ENCODE assay signal across 21 cellular contexts in the genomic region with DNA sequence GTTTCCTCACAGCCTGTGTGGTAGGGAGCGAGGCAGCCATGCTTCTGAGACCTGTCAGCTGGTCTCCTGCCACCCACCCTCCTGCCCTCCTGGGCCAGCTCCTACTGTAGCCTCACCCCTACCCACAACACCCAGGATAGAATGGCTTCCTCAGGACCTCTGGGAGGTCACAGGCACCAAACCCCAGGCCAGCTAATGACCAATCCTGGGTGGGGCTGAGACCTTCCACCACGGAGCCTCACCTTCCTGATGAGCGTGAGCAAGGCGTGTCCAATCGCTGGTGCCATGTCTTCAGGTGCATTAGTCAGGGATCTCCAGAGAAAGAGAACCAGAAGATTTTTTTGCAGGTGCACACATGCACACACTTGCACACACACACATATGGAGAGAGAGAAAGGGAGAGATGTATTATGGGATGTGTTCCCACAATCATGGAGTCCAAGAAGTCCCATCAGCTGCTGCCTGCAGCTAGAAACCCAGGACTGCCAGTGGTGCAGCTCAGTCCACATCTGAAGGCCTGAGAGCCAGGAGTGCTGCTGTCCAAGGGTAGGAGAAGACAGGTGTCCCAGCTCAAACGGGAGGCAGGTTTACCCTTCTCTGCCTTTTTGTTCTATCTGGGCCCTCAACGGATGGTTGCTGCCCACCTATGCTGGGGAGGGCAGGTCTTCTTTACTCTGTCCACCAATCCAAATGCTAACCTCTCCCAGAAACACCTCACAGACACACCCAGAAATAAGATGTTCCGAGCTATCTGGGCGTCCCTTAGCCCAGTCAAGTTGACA.
A peak's percentile ranks its signal among the peaks of the same experiment; 100 is the strongest.
DNase-seq lines count a peak whose midpoint lies in the region; ATAC-seq and TF ChIP-seq lines count a peak whose summit lies in the region.
"Had no signal": no experiment of that assay in that cellular context is flagged by ENCODE, and none has a peak within 500 bp of the region (broad histone marks: within the 10 kb centered on the region; RNA-seq: fewer than 3 reads in every experiment).

No MANE protein-coding gene starts in this region.

- H3K9me3 Mint-ChIP-seq in chondrocyte (ENCODE audit: low read depth): peaks cover 4% of the 10 kb centered on the region
- H3K9me3 Mint-ChIP-seq: CD8-positive, alpha-beta memory T cell had no signal

- peaks cover 22% of the 10 kb centered on the region for H3K27me3 Mint-ChIP-seq in chondrocyte (ENCODE audit: low read depth)

- ATAC-seq in left lobe of liver (no peak), HG03108 (IDR thresholded peaks at IDR 0.05; ENCODE audit: unreplicated experiment) (no peak)

- no peak overlapping the region for H3K4me3 ChIP-seq in stomach

- intact Hi-C loops in stomach (cut with DNase I; ENCODE audit: low total_unique reads): no loop called here

- DNase-seq in activated CD8-positive, alpha-beta memory T cell treated with anti-CD3 and anti-CD28 coated beads, Interleukin-2, amount 50 U/mL, for 48 hours: peak; percentile 23
- DNase-seq in activated CD8-positive, alpha-beta memory T cell treated with anti-CD3 and anti-CD28 coated beads for 24 hours: no peak
- DNase-seq in chondrocyte (ENCODE audit: low spot score): peak; percentile 53
- peak; percentile 37 for DNase-seq in left lobe of liver (ENCODE audit: low spot score)
- DNase-seq in stomach: peak; percentile 22
- no peak for DNase-seq in KG1 (lab: John Stamatoyannopoulos, UW)
- no peak for DNase-seq in NOMO-1 treated with DMSO at 0.1 percent for 48 hours (lab: John Stamatoyannopoulos, UW; ENCODE audit: unreplicated experiment)
- DNase-seq: AML-193, C1 segment of cervical spinal cord, Calu3, DMS53, GDM1, Kasumi-1, NCI-H1694, NCI-H2171, NCI-H524 treated with DMSO at 0.1 percent for 48 hours, OCI-M1, SHP77 had no signal

- TF ChIP-seq CTCF in chondrocyte (IDR thresholded peaks at IDR 0.05) (no peak), stomach (IDR thresholded peaks at IDR 0.05) (no peak)

- H3K9me3 ChIP-seq in stomach: no peaks in the 10 kb centered on the region

- no peak for TF ChIP-seq POLR2A in stomach (IDR thresholded peaks at IDR 0.05)

- H3K4me1 ChIP-seq in stomach: no peaks in the 10 kb centered on the region

- TF ChIP-seq EP300 in stomach (IDR thresholded peaks at IDR 0.05): no peak

- H3K4me3 Mint-ChIP-seq in chondrocyte (ENCODE audit: unreplicated experiment): no peak overlapping the region
- H3K4me3 Mint-ChIP-seq: CD8-positive, alpha-beta memory T cell had no signal

- WGBS in stomach, 5 donors: 79 to 92% (median 89%) methylated on average over 8 to 9 of the region's 9 CpGs

- no peaks in the 10 kb centered on the region for H3K4me1 Mint-ChIP-seq in chondrocyte (ENCODE audit: low read depth)
- H3K4me1 Mint-ChIP-seq: CD8-positive, alpha-beta memory T cell had no signal

- H3K27ac Mint-ChIP-seq in chondrocyte (ENCODE audit: unreplicated experiment): no peak overlapping the region
- H3K27ac Mint-ChIP-seq: CD8-positive, alpha-beta memory T cell had no signal

- no peaks in the 10 kb centered on the region for H3K36me3 ChIP-seq in stomach

- no peak overlapping the region for H3K27ac ChIP-seq in stomach
- H3K27ac ChIP-seq: 22Rv1 had no signal

- no peaks in the 10 kb centered on the region for H3K36me3 Mint-ChIP-seq in chondrocyte (ENCODE audit: low read depth)
- H3K36me3 Mint-ChIP-seq: CD8-positive, alpha-beta memory T cell had no signal

- H3K27me3 ChIP-seq in stomach: no peaks in the 10 kb centered on the region

Comparison
In these comparisons a context has a peak if more than half of its experiments do, and no peak if none do; other contexts are left out.
1. DNase-seq: peak in activated CD8-positive, alpha-beta memory T cell treated with anti-CD3 and anti-CD28 coated beads, Interleukin-2, amount 50 U/mL, for 48 hours (single experiment), chondrocyte (single experiment), left lobe of liver (single experiment) and stomach (single experiment); none in activated CD8-positive, alpha-beta memory T cell treated with anti-CD3 and anti-CD28 coated beads for 24 hours (single experiment), KG1 (single experiment) and NOMO-1 treated with DMSO at 0.1 percent for 48 hours (single experiment).